31 cellular contexts compared by ENCODE assay signal in genomic region chr1:15329481-15329815, GRCh38.
DNase-seq lines count a peak whose midpoint lies in the region; ATAC-seq, FAIRE-seq and TF ChIP-seq lines count a peak whose summit lies in the region.
"Had no signal": no experiment of that assay in that cellular context is flagged by ENCODE, and none has a peak within 500 bp of the region (broad histone marks: within the 10 kb centered on the region; RNA-seq: fewer than 3 reads in every experiment).

No MANE protein-coding gene starts in this region.

- peaks cover 3% of the 10 kb centered on the region for H3K27me3 Mint-ChIP-seq in endothelial cell (ENCODE audit: unreplicated experiment)
- H3K27me3 Mint-ChIP-seq: effector memory CD8-positive, alpha-beta T cell had no signal

- WGBS in pancreas, 2 donors, result 59 to 66% methylated on average over 8 of the region's 8 CpGs
- 50% methylated on average over 8 of the region's 8 CpGs for WGBS in suprapubic skin

- H3K36me3 ChIP-seq in BLaER1, result no peaks in the 10 kb centered on the region
- no peaks in the 10 kb centered on the region for H3K36me3 ChIP-seq in SJSA1
- no peaks in the 10 kb centered on the region for H3K36me3 ChIP-seq in pancreas
- no peaks in the 10 kb centered on the region for H3K36me3 ChIP-seq in suprapubic skin
- H3K36me3 ChIP-seq: breast epithelium, colonic mucosa, MG63 had no signal

- H3K4me3 ChIP-seq in BLaER1 (no peak overlapping the region), SJSA1 (no peak overlapping the region), pancreas (no peak overlapping the region), suprapubic skin (no peak overlapping the region)
- H3K4me3 ChIP-seq: breast epithelium, colonic mucosa, lung, MG63 had no signal

- peak overlapping the region; percentile 47 for H3K4me3 Mint-ChIP-seq in endothelial cell (ENCODE audit: unreplicated experiment)
- H3K4me3 Mint-ChIP-seq: activated CD4-positive, alpha-beta memory T cell treated with anti-CD3 and anti-CD28 coated beads, Interleukin-2, amount 10 ng/mL, durations not matched to agents 7 days and 5 days; activated naive CD4-positive, alpha-beta T cell treated with anti-CD3 and anti-CD28 coated beads, Interleukin-2, amount 10 ng/mL, durations not matched to agents 7 days and 5 days; effector memory CD8-positive, alpha-beta T cell; naive thymus-derived CD8-positive, alpha-beta T cell; stimulated activated naive B cell treated with anti-CD40 and anti-IgM and Interleukin-4, amounts not matched to agents 10 μg/mL and 1 μg/mL and 100 μg/mL, for 72 hours had no signal

- H3K9me3 ChIP-seq in BLaER1, result no peaks in the 10 kb centered on the region
- no peaks in the 10 kb centered on the region for H3K9me3 ChIP-seq in SJSA1 (replicated peaks)
- no peaks in the 10 kb centered on the region for H3K9me3 ChIP-seq in pancreas
- H3K9me3 ChIP-seq in suprapubic skin, result no peaks in the 10 kb centered on the region
- H3K9me3 ChIP-seq: breast epithelium, colonic mucosa, MG63 had no signal

- no peak for TF ChIP-seq EP300 in suprapubic skin (IDR thresholded peaks at IDR 0.05)

- TF ChIP-seq CTCF in endothelial cell (IDR thresholded peaks at IDR 0.05; ENCODE audit: unreplicated experiment) (no peak), pancreas (IDR thresholded peaks at IDR 0.05) (no peak), suprapubic skin (IDR thresholded peaks at IDR 0.05) (no peak)

- no peaks in the 10 kb centered on the region for H3K9me3 Mint-ChIP-seq in endothelial cell (ENCODE audit: unreplicated experiment)
- H3K9me3 Mint-ChIP-seq: activated CD4-positive, alpha-beta memory T cell treated with anti-CD3 and anti-CD28 coated beads, Interleukin-2, amount 10 ng/mL, durations not matched to agents 7 days and 5 days; activated naive CD4-positive, alpha-beta T cell treated with anti-CD3 and anti-CD28 coated beads, Interleukin-2, amount 10 ng/mL, durations not matched to agents 7 days and 5 days; effector memory CD8-positive, alpha-beta T cell; naive thymus-derived CD8-positive, alpha-beta T cell; stimulated activated naive B cell treated with anti-CD40 and anti-IgM and Interleukin-4, amounts not matched to agents 10 μg/mL and 1 μg/mL and 100 μg/mL, for 72 hours had no signal

- H4K20me1 ChIP-seq in BLaER1, result no peaks in the 10 kb centered on the region

- no peak for TF ChIP-seq POLR2A in suprapubic skin (IDR thresholded peaks at IDR 0.05)

- H3K27ac ChIP-seq in BLaER1 (no peak overlapping the region), SJSA1 (peak overlapping the region; percentile 43), pancreas (peak overlapping the region; percentile 49 to 67 (median 58)), suprapubic skin (no peak overlapping the region)
- H3K27ac ChIP-seq: breast epithelium, colonic mucosa, foreskin keratinocyte, HL-60 had no signal

- intact Hi-C loops in pancreas (cut with DNase I), result loop anchor here in 2 of 3 donors (5.0 kb wide), 3 partner anchors 83 to 103 kb away; no protein-coding TSS in a partner anchor

- peaks cover 9% of the 10 kb centered on the region for H3K36me3 Mint-ChIP-seq in endothelial cell (ENCODE audit: low read depth, unreplicated experiment)
- H3K36me3 Mint-ChIP-seq: activated naive CD4-positive, alpha-beta T cell treated with anti-CD3 and anti-CD28 coated beads, Interleukin-2, amount 10 ng/mL, durations not matched to agents 7 days and 5 days; naive thymus-derived CD8-positive, alpha-beta T cell; stimulated activated naive B cell treated with anti-CD40 and anti-IgM and Interleukin-4, amounts not matched to agents 10 μg/mL and 1 μg/mL and 100 μg/mL, for 72 hours had no signal

- ATAC-seq in pancreas, result no peak
- ATAC-seq: naive thymus-derived CD8-positive, alpha-beta T cell; SK-N-SH treated with all-trans-retinoic acid at 6 μM for 48 hours had no signal

- no peak overlapping the region for H3K9ac ChIP-seq in BLaER1

- H3K27me3 ChIP-seq in BLaER1 (no peaks in the 10 kb centered on the region), SJSA1 (replicated peaks) (no peaks in the 10 kb centered on the region), pancreas (no peaks in the 10 kb centered on the region), suprapubic skin (no peaks in the 10 kb centered on the region)
- H3K27me3 ChIP-seq: breast epithelium, colonic mucosa, foreskin keratinocyte, MG63 had no signal

- no peak for FAIRE-seq in pancreas (lab: Jason Lieb, UNC)
- FAIRE-seq: A204.1, small intestine, urothelium cell line had no signal

- H3K4me1 Mint-ChIP-seq in endothelial cell (ENCODE audit: unreplicated experiment), result peaks cover 24% of the 10 kb centered on the region
- H3K4me1 Mint-ChIP-seq: activated naive CD4-positive, alpha-beta T cell treated with anti-CD3 and anti-CD28 coated beads, Interleukin-2, amount 10 ng/mL, durations not matched to agents 7 days and 5 days; stimulated activated naive B cell treated with anti-CD40 and anti-IgM and Interleukin-4, amounts not matched to agents 10 μg/mL and 1 μg/mL and 100 μg/mL, for 72 hours had no signal

- H3K27ac Mint-ChIP-seq in endothelial cell (ENCODE audit: unreplicated experiment), result no peak overlapping the region
- H3K27ac Mint-ChIP-seq: activated CD4-positive, alpha-beta memory T cell treated with anti-CD3 and anti-CD28 coated beads, Interleukin-2, amount 10 ng/mL, durations not matched to agents 7 days and 5 days; activated naive CD4-positive, alpha-beta T cell treated with anti-CD3 and anti-CD28 coated beads, Interleukin-2, amount 10 ng/mL, durations not matched to agents 7 days and 5 days; effector memory CD8-positive, alpha-beta T cell; naive thymus-derived CD8-positive, alpha-beta T cell; stimulated activated naive B cell treated with anti-CD40 and anti-IgM and Interleukin-4, amounts not matched to agents 10 μg/mL and 1 μg/mL and 100 μg/mL, for 72 hours had no signal

- DNase-seq in SJSA1 (ENCODE audit: low read depth in 1 of 2, low spot score in 2 of 2) (no peak), endothelial cell (ENCODE audit: low spot score) (no peak), pancreas (no peak), suprapubic skin (ENCODE audit: low spot score in 2 of 2) (no peak), CD1c-positive myeloid dendritic cell (ENCODE audit: extremely low spot score) (no peak), GM03348 (ENCODE audit: low spot score) (no peak), RKO (ENCODE audit: low spot score) (no peak)
- DNase-seq: activated CD4-positive, alpha-beta memory T cell treated with anti-CD3 and anti-CD28 coated beads, Interleukin-2, amount 10 ng/mL, durations not matched to agents 7 days and 5 days; activated CD4-positive, alpha-beta T cell treated with anti-CD3 and anti-CD28 coated beads for 1 hour; activated CD8-positive, alpha-beta memory T cell treated with anti-CD3 and anti-CD28 coated beads, Interleukin-2, amount 50 U/mL, for 48 hours; activated naive CD4-positive, alpha-beta T cell treated with anti-CD3 and anti-CD28 coated beads, Interleukin-2, amount 10 ng/mL, durations not matched to agents 7 days and 5 days; colonic mucosa; DMS 273 treated with DMSO at 0.1 percent for 48 hours; effector memory CD8-positive, alpha-beta T cell; KG1; naive thymus-derived CD8-positive, alpha-beta T cell; NCI-H1105; NCI-H187; NCI-H2171; NCI-H82; small intestine; stimulated activated naive B cell treated with anti-CD40 and anti-IgM and Interleukin-4, amounts not matched to agents 10 μg/mL and 1 μg/mL and 100 μg/mL, for 72 hours had no signal

- peaks cover 14% of the 10 kb centered on the region for H3K4me1 ChIP-seq in BLaER1
- H3K4me1 ChIP-seq in SJSA1 (replicated peaks), result peaks cover 52% of the 10 kb centered on the region
- H3K4me1 ChIP-seq in pancreas, result peaks cover 10 to 16% (median 15%) of the 10 kb centered on the region in 3 donors
- H3K4me1 ChIP-seq in suprapubic skin, result peaks cover 32% of the 10 kb centered on the region
- H3K4me1 ChIP-seq: breast epithelium, foreskin keratinocyte had no signal

- peak overlapping the region; percentile 52 for H3K4me2 ChIP-seq in BLaER1

Comparison
In these comparisons a context has a peak if more than half of its experiments do, and no peak if none do; other contexts are left out.
1. H3K27ac ChIP-seq: peak in SJSA1 (single experiment) and pancreas (4 of 4); none in BLaER1 (single experiment) and suprapubic skin (single experiment).